Comparison of ENCODE assay signal across 1 cellular context in genomic region chr10:46022978-46023702, GRCh38.
TF ChIP-seq lines count a peak whose summit lies in the region.

No MANE protein-coding gene starts in this region.

TF ChIP-seq in HepG2, 621 proteins besides CTCF, POLR2A, EP300 and RAD21 (continued from another document and continues in another):
- peak; percentile 63; the same call in 1 of the 2 replicates for TF ChIP-seq ZBTB44 (CRISPR knock-in tag; IDR thresholded peaks at IDR 0.05)
- TF ChIP-seq DR1 (CRISPR knock-in tag; IDR thresholded peaks at IDR 0.05), result peak; percentile 77
- TF ChIP-seq ZNF672 (CRISPR knock-in tag; IDR thresholded peaks at IDR 0.05), result no peak
- 0 out of 2 replicates have a peak, but pooled peaks have one; percentile 43 for TF ChIP-seq ZNF17 (CRISPR knock-in tag; IDR thresholded peaks at IDR 0.05)
- no peak for TF ChIP-seq XBP1 (CRISPR knock-in tag; IDR thresholded peaks at IDR 0.05)
- TF ChIP-seq JDP2 (CRISPR knock-in tag; IDR thresholded peaks at IDR 0.05; ENCODE audit: borderline replicate concordance), result no peak; the same call in 1 of the 2 replicates
- 0 out of 2 replicates have a peak, but pooled peaks have one; percentile 34 for TF ChIP-seq ZNF543 (CRISPR knock-in tag; IDR thresholded peaks at IDR 0.05)
- TF ChIP-seq ZNF710 (CRISPR knock-in tag; IDR thresholded peaks at IDR 0.05; ENCODE audit: borderline replicate concordance), result peak; percentile 32; the same call in 1 of the 2 replicates
- no peak for TF ChIP-seq CENPX (CRISPR knock-in tag; IDR thresholded peaks at IDR 0.05)
- 0 out of 2 replicates have a peak, but pooled peaks have one; percentile 18 for TF ChIP-seq JUN (CRISPR knock-in tag; IDR thresholded peaks at IDR 0.05)
- no peak for TF ChIP-seq PHB2 (IDR thresholded peaks at IDR 0.05; ENCODE audit: partially characterized antibody)
- TF ChIP-seq ZNF329 (CRISPR knock-in tag; IDR thresholded peaks at IDR 0.05; ENCODE audit: low read depth), result peak; percentile 82; the same call in 1 of the 2 replicates
- TF ChIP-seq LRRFIP1 (CRISPR knock-in tag; conservative IDR thresholded peaks at IDR 0.05), result 0 out of 2 replicates have a peak, but pooled peaks have one; percentile 34
- TF ChIP-seq ZNF121 (CRISPR knock-in tag; IDR thresholded peaks at IDR 0.05), result peak; percentile 63
- peak; percentile 84; the same call in 1 of the 2 replicates for TF ChIP-seq TFDP1 (CRISPR knock-in tag; IDR thresholded peaks at IDR 0.05; ENCODE audit: borderline replicate concordance)
- TF ChIP-seq HIC2 (CRISPR knock-in tag; IDR thresholded peaks at IDR 0.05; ENCODE audit: low read depth), result peak; percentile 73; the same call in 1 of the 2 replicates
- TF ChIP-seq POGZ (CRISPR knock-in tag; IDR thresholded peaks at IDR 0.05), result peak; percentile 89
- no peak for TF ChIP-seq ZNF749 (CRISPR knock-in tag; IDR thresholded peaks at IDR 0.05; ENCODE audit: borderline replicate concordance)
- no peak for TF ChIP-seq HOXA7 (CRISPR knock-in tag; IDR thresholded peaks at IDR 0.05)
- peak; percentile 87; the same call in 1 of the 2 replicates for TF ChIP-seq FOXC1 (CRISPR knock-in tag; IDR thresholded peaks at IDR 0.05; ENCODE audit: borderline replicate concordance)
- no peak for TF ChIP-seq CENPBD1 (CRISPR knock-in tag; IDR thresholded peaks at IDR 0.05; ENCODE audit: borderline replicate concordance, low read depth)
- no peak; the same call in 1 of the 2 replicates for TF ChIP-seq TMF1 (CRISPR knock-in tag; IDR thresholded peaks at IDR 0.05; ENCODE audit: low read depth)
- no peak for TF ChIP-seq PBX3 (CRISPR knock-in tag; IDR thresholded peaks at IDR 0.05; ENCODE audit: borderline replicate concordance)
- TF ChIP-seq ZKSCAN5 (CRISPR knock-in tag; IDR thresholded peaks at IDR 0.05), result peak; percentile 71
- peak; percentile 61; the same call in 1 of the 2 replicates for TF ChIP-seq ZNF263 (CRISPR knock-in tag; IDR thresholded peaks at IDR 0.05)
- peak; percentile 96 for TF ChIP-seq ZNF414 (CRISPR knock-in tag; IDR thresholded peaks at IDR 0.05)
- peak; percentile 80 for TF ChIP-seq FOXP4 (CRISPR knock-in tag; IDR thresholded peaks at IDR 0.05)
- peak; percentile 72 for TF ChIP-seq PHF8 (CRISPR knock-in tag; IDR thresholded peaks at IDR 0.05)
- TF ChIP-seq TFE3 (CRISPR knock-in tag; IDR thresholded peaks at IDR 0.05), result peak; percentile 80
- TF ChIP-seq HNRNPH1 (optimal IDR thresholded peaks at IDR 0.05; ENCODE audit: low read depth, low read length), result no peak
